In the genomic region with DNA sequence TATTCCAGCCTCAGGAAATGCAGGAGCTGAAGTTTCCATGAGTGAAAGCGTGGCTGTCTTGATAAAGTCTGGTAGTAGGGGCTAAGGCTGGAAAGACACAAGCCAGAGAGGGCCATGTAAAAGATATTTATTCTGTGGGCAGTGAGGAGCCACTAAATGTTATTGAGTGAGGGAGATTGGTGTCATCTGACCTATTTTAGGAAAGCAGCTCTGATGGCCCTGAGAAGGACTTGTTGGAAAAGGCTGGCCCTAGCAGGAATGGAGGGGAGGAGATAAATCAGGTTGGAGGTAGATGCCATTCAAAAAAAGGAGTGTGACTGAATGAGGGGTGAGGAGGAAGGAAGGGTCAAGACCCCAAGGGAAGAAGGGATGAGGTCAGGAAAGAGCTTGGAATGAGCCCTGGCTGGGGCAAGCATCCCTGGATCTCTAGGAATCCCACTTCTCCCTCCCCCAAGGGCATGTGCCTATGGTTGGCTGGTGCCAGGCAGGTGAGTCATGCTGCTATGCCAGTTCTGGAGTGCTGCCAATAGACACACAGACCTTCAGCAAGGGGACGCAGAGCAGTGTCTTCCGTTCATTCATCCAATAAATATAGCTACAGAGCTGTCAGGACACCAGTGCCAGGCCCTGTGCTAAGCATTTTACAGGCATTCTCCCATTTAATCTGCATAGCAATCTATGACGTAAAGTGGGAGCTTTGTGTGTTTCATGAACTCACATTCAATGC, we compare ENCODE assay signal across 8 cellular contexts. TPM values are rescaled to one million over a fixed set of nuclear protein-coding genes. Genes with fewer than 3 reads are reported as not detected.
DNase-seq lines count a peak whose midpoint lies in the region; ATAC-seq and TF ChIP-seq lines count a peak whose summit lies in the region.

No MANE protein-coding gene starts in this region.

- in situ Hi-C loops in G401 (cut with HindIII; ENCODE audit: low sequenced_read_pairs): no loop called here

- H3K4me3 Mint-ChIP-seq in mesothelial cell of epicardium: no peak overlapping the region

- H3K36me3 Mint-ChIP-seq in mesothelial cell of epicardium: peaks cover 2% of the 10 kb centered on the region

- H3K27ac Mint-ChIP-seq in mesothelial cell of epicardium: peak overlapping the region; percentile 59

- ATAC-seq in HG03135 (IDR thresholded peaks at IDR 0.05; ENCODE audit: unreplicated experiment) (no peak), GM18868 (IDR thresholded peaks at IDR 0.05; ENCODE audit: unreplicated experiment) (no peak)

- peak; percentile 96 for DNase-seq in G401 (ENCODE audit: low spot score)
- DNase-seq in NCI-H345 (lab: John Stamatoyannopoulos, UW): peak; percentile 87
- peak; percentile 90 to 92 for DNase-seq in dermis microvascular lymphatic vessel endothelial cell (ENCODE audit: low read depth in 2 of 2)
- DNase-seq in mesothelial cell of epicardium (ENCODE audit: low spot score in 2 of 2, unreplicated experiment in 2 of 2): no peak
- no peak for DNase-seq in stimulated activated CD4-positive, alpha-beta T cell treated with anti-CD3 and anti-CD28 coated beads, Interleukin-15, amount 100 ng/mL, for 24 hours
- DNase-seq in superior temporal gyrus (ENCODE audit: extremely low spot score): no peak

- no peaks in the 10 kb centered on the region for H3K9me3 Mint-ChIP-seq in mesothelial cell of epicardium

- TF ChIP-seq CTCF in mesothelial cell of epicardium (IDR thresholded peaks at IDR 0.05; ENCODE audit: unreplicated experiment): no peak

- no peaks in the 10 kb centered on the region for H3K27me3 Mint-ChIP-seq in mesothelial cell of epicardium (ENCODE audit: low read depth)

- H3K4me1 Mint-ChIP-seq in mesothelial cell of epicardium: peaks cover 27% of the 10 kb centered on the region

RNA-seq across cellular contexts. Expression of a gene that starts 2.0 kb away (rescaled TPM):
- total RNA-seq in G401 (2014; rRNA removed; shearing (Covaris generic)): 0.41 and 3.4 TPM in 2 replicates
- 0.13 and 0.26 TPM in 2 replicates for total RNA-seq in dermis microvascular lymphatic vessel endothelial cell
- 0.20 to 0.24 TPM (median 0.20 TPM) in 3 replicates for total RNA-seq in mesothelial cell of epicardium

RNA-seq across cellular contexts. Expression of a gene that starts 9.7 kb away (rescaled TPM):
- 8.0 and 8.1 TPM in 2 replicates for total RNA-seq in G401 (2014; rRNA removed; shearing (Covaris generic))
- 0.38 and 0.77 TPM in 2 replicates for total RNA-seq in dermis microvascular lymphatic vessel endothelial cell
- 0.31 to 0.50 TPM (median 0.40 TPM) in 3 replicates for total RNA-seq in mesothelial cell of epicardium

RNA-seq across cellular contexts. Expression of a gene that starts 15.0 kb away (rescaled TPM):
- 0.24 TPM in 1 of 2 replicates, not detected in the other for total RNA-seq in G401 (2014; rRNA removed; shearing (Covaris generic))
- total RNA-seq in dermis microvascular lymphatic vessel endothelial cell (not detected in 2 replicates), mesothelial cell of epicardium (not detected in 3 replicates)

RNA-seq across cellular contexts. Expression of a gene that starts 58.8 kb away (rescaled TPM):
- 15.6 and 18.8 TPM in 2 replicates for total RNA-seq in G401 (2014; rRNA removed; shearing (Covaris generic))
- total RNA-seq in dermis microvascular lymphatic vessel endothelial cell (1.8 and 3.0 TPM in 2 replicates), mesothelial cell of epicardium (15.4 to 17.3 TPM (median 16.4 TPM) in 3 replicates)

Comparison
In these comparisons a context has a peak if more than half of its experiments do, and no peak if none do; other contexts are left out.
1. DNase-seq: peak in G401 (single experiment), NCI-H345 (single experiment) and dermis microvascular lymphatic vessel endothelial cell (2 of 2); none in mesothelial cell of epicardium (0 of 2), stimulated activated CD4-positive, alpha-beta T cell treated with anti-CD3 and anti-CD28 coated beads, Interleukin-15, amount 100 ng/mL, for 24 hours (single experiment) and superior temporal gyrus (single experiment).